8 cellular contexts compared by ENCODE assay signal in the genomic region with DNA sequence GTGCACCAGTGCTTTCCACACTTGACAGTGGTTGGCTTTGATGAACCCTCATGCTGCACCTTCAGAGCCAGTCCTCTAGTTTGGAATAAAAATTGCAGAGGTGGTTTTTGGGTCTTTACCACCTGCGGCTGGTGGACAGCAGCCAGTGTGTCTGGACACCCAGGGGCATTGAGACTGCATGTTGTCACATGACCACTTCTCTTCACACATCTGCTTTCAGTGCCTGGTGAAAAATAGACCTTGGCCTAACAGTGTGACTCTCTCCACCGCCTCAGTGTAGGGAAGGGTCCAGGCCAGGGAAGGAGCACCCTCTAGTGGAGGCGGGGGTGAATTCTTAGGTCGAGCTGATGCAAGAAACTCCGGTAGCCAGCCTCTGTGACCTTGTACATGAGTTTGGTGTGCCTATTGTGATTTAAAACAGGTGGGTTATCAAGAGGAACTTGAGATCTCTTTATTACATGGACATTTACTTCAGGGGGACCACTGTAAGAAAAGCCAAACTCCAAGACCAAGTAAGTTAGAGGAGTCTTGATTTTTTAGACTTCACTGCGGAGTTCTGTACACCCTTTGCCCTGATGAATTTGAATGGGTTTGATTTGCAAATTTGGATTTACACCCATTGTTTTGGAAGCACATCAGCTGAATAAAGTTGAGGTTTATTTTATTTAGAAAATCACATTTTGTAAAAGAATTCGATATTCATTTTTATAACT. TPM values are rescaled to one million over a fixed set of nuclear protein-coding genes. Genes with fewer than 3 reads are reported as not detected.
DNase-seq lines count a peak whose midpoint lies in the region; ATAC-seq and TF ChIP-seq lines count a peak whose summit lies in the region.

No MANE protein-coding gene starts in this region.

- no peak overlapping the region for H3K27ac ChIP-seq in CD8-positive, alpha-beta memory T cell (ENCODE audit: low read depth, low read length)
- H3K27ac ChIP-seq in ascending aorta, result no peak overlapping the region
- H3K27ac ChIP-seq in spleen, result peak overlapping the region in 1 of 8 donors; percentile 21

- DNase-seq in CD8-positive, alpha-beta memory T cell, result peak; percentile 22 to 70 (median 35)
- peak; percentile 79 for DNase-seq in H4 (ENCODE audit: low spot score)
- peak; percentile 32 for DNase-seq in NCI-H2029 (lab: John Stamatoyannopoulos, UW)
- DNase-seq in T1000 (lab: John Stamatoyannopoulos, UW), result peak; percentile 42
- peak in 1 of 2 donors; percentile 78 for DNase-seq in ascending aorta (ENCODE audit: low spot score in 2 of 2)
- DNase-seq in hippocampal formation (lab: John Stamatoyannopoulos, UW), result peak; percentile 75 to 80
- DNase-seq in spleen, result peak; percentile 85

- peak; percentile 57 to 81 (median 65) for TF ChIP-seq CTCF in ascending aorta (IDR thresholded peaks at IDR 0.05)
- peak; percentile 31 to 83 (median 78) for TF ChIP-seq CTCF in spleen (IDR thresholded peaks at IDR 0.05 in 8 of 11, conservative IDR thresholded peaks at IDR 0.05 in 3 of 11)

- H3K36me3 Mint-ChIP-seq in CD8-positive, alpha-beta memory T cell, result peaks cover 4 to 57% (median 15%) of the 10 kb centered on the region in 3 donors

- POLR2A ChIA-PET in CD8-positive, alpha-beta memory T cell (lab: Charles Lee), result no interaction called here

- no peaks in the 10 kb centered on the region for H3K9me3 Mint-ChIP-seq in CD8-positive, alpha-beta memory T cell

- no peaks in the 10 kb centered on the region for H3K9me3 ChIP-seq in CD8-positive, alpha-beta memory T cell (ENCODE audit: low read length)
- H3K9me3 ChIP-seq in ascending aorta (no peaks in the 10 kb centered on the region), spleen (no peaks in the 10 kb centered on the region)

- CTCF ChIA-PET in CD8-positive, alpha-beta memory T cell (lab: Charles Lee), result interaction anchor here (1.3 to 2.7 kb wide), 8 partner anchors 9 to 375 kb away, joined by 3 to 9 read pairs (median 6); no protein-coding TSS in a partner anchor

- H3K4me3 ChIP-seq in CD8-positive, alpha-beta memory T cell (ENCODE audit: low read length), result no peak overlapping the region
- no peak overlapping the region for H3K4me3 ChIP-seq in ascending aorta
- H3K4me3 ChIP-seq in spleen, result no peak overlapping the region

- intact Hi-C loops in ascending aorta (cut with DNase I) (no loop called here), spleen (cut with DNase I; ENCODE audit: low total_unique reads) (loop anchor here (5.0 to 10.0 kb wide), 2 partner anchors 54 to 99 kb away; no protein-coding TSS in a partner anchor)

- no peak for TF ChIP-seq POLR2A in spleen (IDR thresholded peaks at IDR 0.05)

- no peak for ATAC-seq in GM19395 (IDR thresholded peaks at IDR 0.05; ENCODE audit: unreplicated experiment)

- WGBS in spleen, 5 donors, result 39 to 46% (median 42%) methylated on average over 7 of the region's 7 CpGs

- H3K36me3 ChIP-seq in CD8-positive, alpha-beta memory T cell (ENCODE audit: insufficient read depth, low read length), result peaks cover 22% of the 10 kb centered on the region
- peaks cover 31 to 54% of the 10 kb centered on the region in 2 donors for H3K36me3 ChIP-seq in ascending aorta
- peaks cover 4 to 66% (median 47%) of the 10 kb centered on the region in 6 donors for H3K36me3 ChIP-seq in spleen

- H3K27me3 Mint-ChIP-seq in CD8-positive, alpha-beta memory T cell, result no peaks in the 10 kb centered on the region

- no peak overlapping the region for H3K4me3 Mint-ChIP-seq in CD8-positive, alpha-beta memory T cell

- no peaks in the 10 kb centered on the region for H3K27me3 ChIP-seq in CD8-positive, alpha-beta memory T cell (ENCODE audit: insufficient read depth, low read length, poor library complexity, severe bottlenecking)
- H3K27me3 ChIP-seq in ascending aorta (no peaks in the 10 kb centered on the region), spleen (replicated peaks in 1 of 7) (no peaks in the 10 kb centered on the region)

- peaks cover 13 to 22% (median 18%) of the 10 kb centered on the region in 3 donors for H3K4me1 Mint-ChIP-seq in CD8-positive, alpha-beta memory T cell

- peak overlapping the region in 3 of 8 donors; percentile 18 to 92 (median 24) for H3K27ac Mint-ChIP-seq in CD8-positive, alpha-beta memory T cell

- peaks cover 12% of the 10 kb centered on the region for H3K4me1 ChIP-seq in CD8-positive, alpha-beta memory T cell (ENCODE audit: insufficient read depth, low read length)
- peaks cover 6 to 15% of the 10 kb centered on the region in 2 donors for H3K4me1 ChIP-seq in ascending aorta
- H3K4me1 ChIP-seq in spleen, result peaks cover 12 to 43% (median 34%) of the 10 kb centered on the region in 6 donors

RNA-seq across cellular contexts. Expression of gene GOSR2, which starts 17.9 kb away (rescaled TPM):
- 10 to 100 TPM; 61.1 to 62.4 TPM for total RNA-seq in CD8-positive, alpha-beta memory T cell
- 50.6 TPM for polyA plus RNA-seq in CD8-positive, alpha-beta memory T cell
- total RNA-seq in H4 (2014; rRNA removed; shearing (Covaris generic)), result 45.7 and 52.8 TPM in 2 replicates
- total RNA-seq in ascending aorta (36.4 TPM), spleen (100 to 1,000 TPM in 1 of 7 donors, 10 to 100 TPM in 6; 63.7 to 114 (median 87.2) TPM)
- polyA plus RNA-seq in spleen, result 10 to 100 TPM; 19.2 to 35.2 (median 19.8) TPM

RNA-seq across cellular contexts. Expression of gene RPRML, which starts 38.2 kb away (rescaled TPM):
- total RNA-seq in CD8-positive, alpha-beta memory T cell, result not detected
- not detected for polyA plus RNA-seq in CD8-positive, alpha-beta memory T cell
- total RNA-seq in H4 (2014; rRNA removed; shearing (Covaris generic)), result 0.82 and 1.3 TPM in 2 replicates
- total RNA-seq in ascending aorta (not detected), spleen (not detected)
- not detected for polyA plus RNA-seq in spleen
